ENCODE assay signal across 9 cellular contexts in genomic region chr4:179123079-179123478, GRCh38.
"Had no signal": no experiment of that assay in that cellular context is flagged by ENCODE, and none has a peak within 500 bp of the region (broad histone marks: within the 10 kb centered on the region; RNA-seq: fewer than 3 reads in every experiment).

No MANE protein-coding gene starts in this region.

- ATAC-seq: K562 had no signal

- H2AFZ ChIP-seq: GM23248 had no signal

- DNase-seq: GM23248, GOT3, H9, HCEC 1CT, IMR-90, KG1 had no signal

- H3K4me3 Mint-ChIP-seq: H9 had no signal

- FAIRE-seq: H54, HTR-8/SVneo, K562 had no signal

- H3K9me3 Mint-ChIP-seq: H9 had no signal

- H3K9ac ChIP-seq: GM23248 had no signal

- H3K27ac ChIP-seq: GM23248 had no signal

- H3K4me3 ChIP-seq: GM23248, K562 had no signal
